26 cellular contexts compared by ENCODE assay signal in the genomic region with DNA sequence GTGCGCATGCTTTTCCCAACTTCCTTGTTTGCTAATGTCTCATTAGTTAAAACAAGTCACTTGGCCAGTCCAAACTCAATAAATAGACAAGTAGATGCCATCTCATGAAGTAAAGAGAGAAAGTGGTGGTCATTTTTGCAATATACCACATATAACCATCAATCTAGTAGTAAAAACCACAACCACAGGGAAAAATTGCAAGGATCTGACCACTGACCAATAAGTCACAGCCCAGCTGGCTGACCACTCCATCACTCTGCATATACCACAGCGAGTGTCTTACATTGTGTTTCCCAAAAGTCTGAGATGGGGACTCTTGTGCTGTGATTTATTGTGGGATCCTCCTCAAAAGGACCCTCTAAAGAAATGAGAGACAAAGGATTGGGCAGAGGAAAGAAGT.
"Had no signal": no experiment of that assay in that cellular context is flagged by ENCODE, and none has a peak within 500 bp of the region (broad histone marks: within the 10 kb centered on the region; RNA-seq: fewer than 3 reads in every experiment).

No MANE protein-coding gene starts in this region.

- H3K9me3 ChIP-seq: esophagus squamous epithelium, left lung, mucosa of descending colon, prostate gland, right atrium auricular region, stomach, thyroid gland, vagina had no signal

- H3K36me3 Mint-ChIP-seq: mesothelial cell of epicardium; naive thymus-derived CD8-positive, alpha-beta T cell; stimulated activated effector memory CD8-positive, alpha-beta T cell treated with anti-CD3 and anti-CD28 coated beads, Interleukin-12 subunit alpha, Interleukin-12 subunit beta, amount 100 ng/mL, for 72 hours had no signal

- H3K4me3 Mint-ChIP-seq: effector memory CD8-positive, alpha-beta T cell; mesothelial cell of epicardium; naive thymus-derived CD8-positive, alpha-beta T cell; nephron progenitor cell; stimulated activated effector memory CD8-positive, alpha-beta T cell treated with anti-CD3 and anti-CD28 coated beads, Interleukin-12 subunit alpha, Interleukin-12 subunit beta, amount 100 ng/mL, for 72 hours had no signal

- H3K9me3 Mint-ChIP-seq: stimulated activated effector memory CD8-positive, alpha-beta T cell treated with anti-CD3 and anti-CD28 coated beads, Interleukin-12 subunit alpha, Interleukin-12 subunit beta, amount 100 ng/mL, for 72 hours had no signal

- DNase-seq: cortex of kidney; effector memory CD8-positive, alpha-beta T cell; erythroblast; esophagus squamous epithelium; heart left ventricle; left cardiac atrium; left lung; mesenchymal stem cell; mucosa of descending colon; naive thymus-derived CD8-positive, alpha-beta T cell; nephron progenitor cell; nucleus accumbens; stimulated activated CD4-positive, alpha-beta T cell treated with anti-CD3 and anti-CD28 coated beads, Interleukin-2, amount 100 ng/mL, for 24 hours; stimulated activated CD4-positive, alpha-beta T cell treated with anti-CD3 and anti-CD28 coated beads, Interleukin-4, amount 100 ng/mL, for 24 hours; stimulated activated naive CD4-positive, alpha-beta T cell treated with Interleukin-2 at 50 U/mL for 16 hours; stomach; thyroid gland; trophoblast cell had no signal

- H3K4me3 ChIP-seq: esophagus squamous epithelium, heart left ventricle, hepatocyte, left lung, mucosa of descending colon, prostate gland, right atrium auricular region, stomach, thyroid gland, vagina had no signal

- H3K27ac ChIP-seq: esophagus squamous epithelium, heart left ventricle, hepatocyte, left lung, prostate gland, right atrium auricular region, stomach, thyroid gland, vagina had no signal

- H3K4me1 ChIP-seq: esophagus squamous epithelium, heart left ventricle, left lung, prostate gland, right atrium auricular region, stomach, thyroid gland, vagina had no signal

- FAIRE-seq: endometrium, frontal cortex had no signal

- H3K4me1 Mint-ChIP-seq: mesothelial cell of epicardium; naive thymus-derived CD8-positive, alpha-beta T cell; nephron progenitor cell; stimulated activated effector memory CD8-positive, alpha-beta T cell treated with anti-CD3 and anti-CD28 coated beads, Interleukin-12 subunit alpha, Interleukin-12 subunit beta, amount 100 ng/mL, for 72 hours had no signal

- H3K27ac Mint-ChIP-seq: effector memory CD8-positive, alpha-beta T cell; mesothelial cell of epicardium; naive thymus-derived CD8-positive, alpha-beta T cell; nephron progenitor cell; stimulated activated effector memory CD8-positive, alpha-beta T cell treated with anti-CD3 and anti-CD28 coated beads, Interleukin-12 subunit alpha, Interleukin-12 subunit beta, amount 100 ng/mL, for 72 hours had no signal

- H3K36me3 ChIP-seq: esophagus squamous epithelium, heart left ventricle, left lung, prostate gland, right atrium auricular region, stomach, thyroid gland, vagina had no signal
